Comparison of ENCODE assay signal across 10 cellular contexts in the genomic region with DNA sequence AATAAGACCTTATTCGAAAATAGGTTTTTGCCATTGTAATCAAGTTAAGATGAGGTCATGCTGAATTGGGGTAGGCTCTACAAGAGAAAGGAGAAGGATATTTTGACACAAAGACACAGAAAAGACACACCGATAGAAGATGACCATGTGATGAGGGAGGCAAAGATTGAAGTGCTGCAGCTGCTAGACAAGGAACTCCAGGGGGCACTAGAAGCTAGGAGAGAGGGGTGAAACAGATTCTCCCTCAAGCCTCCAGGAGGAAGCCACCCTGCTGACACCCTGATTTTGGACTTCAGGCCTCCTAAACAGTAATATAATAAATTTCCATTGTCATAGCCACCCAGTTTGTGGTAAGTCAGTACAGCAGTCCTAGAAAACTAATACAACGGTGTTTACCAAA.
DNase-seq lines count a peak whose midpoint lies in the region; ATAC-seq, FAIRE-seq and TF ChIP-seq lines count a peak whose summit lies in the region.
"Had no signal": no experiment of that assay in that cellular context is flagged by ENCODE, and none has a peak within 500 bp of the region (broad histone marks: within the 10 kb centered on the region; RNA-seq: fewer than 3 reads in every experiment).

No MANE protein-coding gene starts in this region.

- H3K4me1 ChIP-seq in A549 (peaks cover 32% of the 10 kb centered on the region; the same call in 2 of the 3 replicates), H1 (replicated peaks in 1 of 4; ENCODE audit: control insufficient read depth in 3 of 4, insufficient read depth in 4 of 4, low read length in 3 of 4) (peaks cover 0 to 5% (median 3%) of the 10 kb centered on the region in 4 experiments; a peak in 4 of 7 replicates), pancreas (no peaks in the 10 kb centered on the region)

- no peak overlapping the region for H2BK20ac ChIP-seq in H1 (ENCODE audit: low read length)

- H3K23ac ChIP-seq in H1 (ENCODE audit: insufficient read length), result no peak overlapping the region

- TF ChIP-seq CTCF in A549 (IDR thresholded peaks at IDR 0.05) (peak; percentile 30; the same call in 2 of the 3 replicates), H1 (IDR thresholded peaks at IDR 0.05; ENCODE audit: control extremely low read depth in 1 of 3, insufficient read depth in 1 of 3, low read depth in 1 of 3, low read length in 3 of 3) (peak; percentile 28 to 77 (median 63)), pancreas (IDR thresholded peaks at IDR 0.05) (peak in 1 of 4 donors; percentile 7)

- no peak overlapping the region for H3K4me2 ChIP-seq in A549
- no peak overlapping the region for H3K4me2 ChIP-seq in H1 (ENCODE audit: insufficient read depth in 1 of 2, low read depth in 2 of 2, low read length in 2 of 2)

- no peaks in the 10 kb centered on the region for H3K23me2 ChIP-seq in H1 (ENCODE audit: low read depth, low read length)

- H4K20me1 ChIP-seq in H1 (replicated peaks in 1 of 2; ENCODE audit: control insufficient read depth in 1 of 2, insufficient read depth in 2 of 2, low read length in 2 of 2), result no peaks in the 10 kb centered on the region

- H3K14ac ChIP-seq in H1 (ENCODE audit: insufficient read length), result no peak overlapping the region

- H3K36me3 ChIP-seq in H1 (ENCODE audit: control insufficient read depth in 2 of 4, insufficient read depth in 4 of 4, low read length in 3 of 4), result no peaks in the 10 kb centered on the region
- H3K36me3 ChIP-seq in pancreas, result no peaks in the 10 kb centered on the region

- CTCF ChIA-PET in A549 (lab: Yijun Ruan, JAX) (interaction anchor here (0.6 kb wide), 1 partner anchor 662 kb away, joined by 3 read pairs; no protein-coding TSS in a partner anchor), H1 (lab: Charles Lee; ENCODE audit: partially characterized antibody) (interaction anchor here (1.0 to 3.0 kb wide), 6 partner anchors 9 to 133 kb away, joined by 3 to 23 read pairs (median 6); no protein-coding TSS in a partner anchor)

- intact Hi-C loops in pancreas (cut with DNase I), result no loop called here

- POLR2A ChIA-PET in A549 (lab: Yijun Ruan, JAX), result no interaction called here
- POLR2A ChIA-PET in H1 (lab: Charles Lee; ENCODE audit: partially characterized antibody), result no interaction called here

- FAIRE-seq in A549 (lab: Jason Lieb, UNC) (no peak), H1 (lab: Jason Lieb, UNC) (peak; percentile 36), pancreas (lab: Jason Lieb, UNC) (no peak)

- no peak overlapping the region for H2BK15ac ChIP-seq in H1 (ENCODE audit: low read length)

- H4K91ac ChIP-seq in H1 (replicated peaks; ENCODE audit: insufficient read length, low read length), result no peak overlapping the region

- H3K9me3 ChIP-seq in A549 (no peaks in the 10 kb centered on the region), H1 (ENCODE audit: insufficient read depth in 2 of 2, low read depth in 1 of 2, low read length in 1 of 2) (no peaks in the 10 kb centered on the region), pancreas (no peaks in the 10 kb centered on the region)

- no peak overlapping the region for H3K56ac ChIP-seq in H1 (replicated peaks; ENCODE audit: insufficient read length, low read depth, low read length)

- H3K4me3 ChIP-seq in A549 (no peak overlapping the region), H1 (ENCODE audit: extremely low read depth in 1 of 4, insufficient read depth in 2 of 4, low read depth in 3 of 4, low read length in 4 of 4) (no peak overlapping the region), pancreas (no peak overlapping the region)

- no peak overlapping the region for H4K8ac ChIP-seq in H1 (ENCODE audit: extremely low read depth, insufficient read depth, low read length)

- H4K5ac ChIP-seq in H1 (ENCODE audit: insufficient read length, low read depth, low read length), result no peak overlapping the region

- no peak overlapping the region for H2AFZ ChIP-seq in H1 (ENCODE audit: low read length)

- peak in 1 of 2 experiments; percentile 47 for DNase-seq in A549 (ENCODE audit: low read depth in 1 of 2, low spot score in 1 of 2)
- peak; percentile 20 for DNase-seq in NCI-H446 treated with DMSO at 0.1 percent for 48 hours (lab: John Stamatoyannopoulos, UW)
- DNase-seq in H1 (ENCODE audit: low read depth in 1 of 2, low spot score in 2 of 2), result peak in 1 of 2 experiments; percentile 29
- no peak for DNase-seq in mesenteric fat pad (ENCODE audit: low spot score)
- no peak for DNase-seq in stimulated activated CD4-positive, alpha-beta T cell treated with anti-CD3 and anti-CD28 coated beads, Interleukin-12 subunit alpha, Interleukin-12 subunit beta, amount 100 ng/mL, for 4 hours
- no peak for DNase-seq in pancreas
- DNase-seq in CD1c-positive myeloid dendritic cell (ENCODE audit: extremely low spot score), result no peak
- DNase-seq: posterior cingulate gyrus had no signal

- H3K27ac ChIP-seq in A549 (no peak overlapping the region), H1 (ENCODE audit: low read depth, low read length) (no peak overlapping the region), pancreas (no peak overlapping the region)
- H3K27ac ChIP-seq: epithelial cell of prostate had no signal

- no peak for TF ChIP-seq EP300 in A549 (IDR thresholded peaks at IDR 0.05)
- TF ChIP-seq EP300 in H1 (IDR thresholded peaks at IDR 0.05; ENCODE audit: borderline replicate concordance in 1 of 2, low read depth in 2 of 2, low read length in 2 of 2), result no peak

- ATAC-seq in A549 (peak in 1 of 2 experiments; percentile 52; a peak in 2 of 6 replicates), GM18867 (IDR thresholded peaks at IDR 0.05; ENCODE audit: unreplicated experiment) (peak; percentile 78), pancreas (no peak)

- no peak overlapping the region for H3K18ac ChIP-seq in H1 (ENCODE audit: extremely low read depth, low read length)

- no peak overlapping the region for H2BK12ac ChIP-seq in H1 (ENCODE audit: low read depth, low read length)

- no peak overlapping the region for H2AK5ac ChIP-seq in H1 (ENCODE audit: low read depth, low read length)

- no peak overlapping the region for H2BK5ac ChIP-seq in H1 (ENCODE audit: low read depth, low read length)

- WGBS in A549 (ENCODE audit: missing lambda C conversion rate), result 38% methylated on average over 3 of the region's 3 CpGs
- WGBS in H1 (ENCODE audit: extremely low coverage in 1 of 2, insufficient coverage in 1 of 2, insufficient read length in 1 of 2, insufficient replicate concordance in 2 of 2, low coverage in 1 of 2, low lambda C conversion rate in 2 of 2, missing lambda C conversion rate in 1 of 2), 2 experiments, result 92% methylated on average over 3 of the region's 3 CpGs; no CpG with 5 or more reads in 1 of the 2 experiments
- 90 to 95% methylated on average over 3 of the region's 3 CpGs for WGBS in pancreas, 2 donors

- H3K9ac ChIP-seq in H1 (replicated peaks in 1 of 4; ENCODE audit: extremely low read depth in 1 of 4, low read depth in 3 of 4, low read length in 3 of 4), result no peak overlapping the region

- no peaks in the 10 kb centered on the region for H3K27me3 ChIP-seq in H1 (replicated peaks in 1 of 4; ENCODE audit: control insufficient read depth in 3 of 4, extremely low read depth in 1 of 4, insufficient read depth in 3 of 4, low read length in 3 of 4)
- H3K27me3 ChIP-seq in pancreas, result no peaks in the 10 kb centered on the region

- H2BK120ac ChIP-seq in H1 (replicated peaks; ENCODE audit: low read depth, low read length), result no peak overlapping the region

- H3K79me1 ChIP-seq in H1 (ENCODE audit: low read depth, low read length), result no peaks in the 10 kb centered on the region

- TF ChIP-seq POLR2A in A549 (IDR thresholded peaks at IDR 0.05; ENCODE audit: low read length), result no peak
- TF ChIP-seq POLR2A in H1 (IDR thresholded peaks at IDR 0.05; ENCODE audit: control extremely low read depth in 1 of 2, low read depth in 2 of 2, low read length in 2 of 2), result no peak

- no peaks in the 10 kb centered on the region for H3K79me2 ChIP-seq in H1 (ENCODE audit: control insufficient read depth in 1 of 2, insufficient read depth in 2 of 2, low read length in 2 of 2)

- H3K4ac ChIP-seq in H1 (replicated peaks; ENCODE audit: insufficient read length, low read depth, low read length), result no peak overlapping the region

- peak; percentile 29 to 49; a peak in 3 of 5 replicates for TF ChIP-seq RAD21 in A549 (conservative IDR thresholded peaks at IDR 0.05 in 1 of 2, IDR thresholded peaks at IDR 0.05 in 1 of 2)
- TF ChIP-seq RAD21 in H1 (IDR thresholded peaks at IDR 0.05 in 1 of 2, conservative IDR thresholded peaks at IDR 0.05 in 1 of 2; ENCODE audit: low read depth in 2 of 2, low read length in 2 of 2), result peak; percentile 83 to 86

TF ChIP-seq in A549, 52 proteins besides CTCF, POLR2A, EP300 and RAD21:
- no peak for TF ChIP-seq HOXA7 (CRISPR knock-in tag; IDR thresholded peaks at IDR 0.05)
- TF ChIP-seq MAZ (IDR thresholded peaks at IDR 0.05; ENCODE audit: borderline replicate concordance, low read depth, low read length), result no peak
- TF ChIP-seq NR3C1 (IDR thresholded peaks at IDR 0.05), result no peak
- 0 out of 3 replicates have a peak, but pooled peaks have one; percentile 25 for TF ChIP-seq SMC3 (IDR thresholded peaks at IDR 0.05)

TF ChIP-seq in H1, 55 proteins besides CTCF, POLR2A, EP300 and RAD21:
- no peak for TF ChIP-seq EZH2 (IDR thresholded peaks at IDR 0.05; ENCODE audit: low read depth, low read length, severe bottlenecking)
- TF ChIP-seq POLR2AphosphoS5 (IDR thresholded peaks at IDR 0.05; ENCODE audit: low read depth, low read length), result no peak
- TF ChIP-seq SP2 (IDR thresholded peaks at IDR 0.05; ENCODE audit: low read length), result no peak
- no peak for TF ChIP-seq CBX5 (IDR thresholded peaks at IDR 0.05; ENCODE audit: low read depth, low read length)
- no peak for TF ChIP-seq E2F6 (IDR thresholded peaks at IDR 0.05)
- TF ChIP-seq, protein P1, sequence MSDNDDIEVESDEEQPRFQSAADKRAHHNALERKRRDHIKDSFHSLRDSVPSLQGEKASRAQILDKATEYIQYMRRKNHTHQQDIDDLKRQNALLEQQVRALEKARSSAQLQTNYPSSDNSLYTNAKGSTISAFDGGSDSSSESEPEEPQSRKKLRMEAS (IDR thresholded peaks at IDR 0.05), result no peak
- no peak for TF ChIP-seq POU5F1 (IDR thresholded peaks at IDR 0.05; ENCODE audit: low read depth, low read length)
- TF ChIP-seq CTBP2 (IDR thresholded peaks at IDR 0.05; ENCODE audit: borderline replicate concordance, insufficient read depth, insufficient read length, low read length), result no peak

Comparison
In these comparisons a context has a peak if more than half of its experiments do, and no peak if none do; other contexts are left out.
1. Of the 18 proteins assayed by ChIP-seq in both H1 and A549: peak only in H1: none; only in A549: none; in both: CTCF and RAD21; in neither: 16.